8 cellular contexts compared by ENCODE assay signal in genomic region chr10:110076559-110077318, GRCh38.
DNase-seq lines count a peak whose midpoint lies in the region; TF ChIP-seq lines count a peak whose summit lies in the region.

No MANE protein-coding gene starts in this region.

- peaks cover 82% of the 10 kb centered on the region for H3K4me1 Mint-ChIP-seq in activated naive CD8-positive, alpha-beta T cell (ENCODE audit: low read depth)

- peak overlapping the region; percentile 91 for H3K27ac ChIP-seq in left ventricle myocardium inferior (replicated peaks)
- H3K27ac ChIP-seq in skin epidermis, result peak overlapping the region in 18 of 21 experiments; percentile 6 to 76 (median 52)

- H3K36me3 ChIP-seq in left ventricle myocardium inferior, result no peaks in the 10 kb centered on the region

- H3K36me3 Mint-ChIP-seq in activated naive CD8-positive, alpha-beta T cell, result peaks cover 2% of the 10 kb centered on the region

- in situ Hi-C loops in GM13977 (cut with MboI; ENCODE audit: low pct_unique_long_range_greater_than_20kb, low sequenced_read_pairs, unreplicated experiment), result no loop called here

- peak overlapping the region; percentile 51 for H3K4me3 ChIP-seq in left ventricle myocardium inferior
- H3K4me3 ChIP-seq in skin epidermis, result no peak overlapping the region

- peak overlapping the region; percentile 83 for H3K4me3 Mint-ChIP-seq in activated naive CD8-positive, alpha-beta T cell

- peaks cover 98% of the 10 kb centered on the region for H3K4me1 ChIP-seq in left ventricle myocardium inferior

- TF ChIP-seq CTCF in GM13977 (IDR thresholded peaks at IDR 0.05; ENCODE audit: extremely low read depth, insufficient read depth, missing control alignments) (no peak), left ventricle myocardium inferior (IDR thresholded peaks at IDR 0.05; ENCODE audit: borderline replicate concordance) (no peak)

- intact Hi-C loops in left ventricle myocardium inferior (cut with micrococcal nuclease), result no loop called here

- no peaks in the 10 kb centered on the region for H3K9me3 ChIP-seq in left ventricle myocardium inferior (replicated peaks)

- H3K27me3 Mint-ChIP-seq in activated naive CD8-positive, alpha-beta T cell, result no peaks in the 10 kb centered on the region

- H3K9me3 Mint-ChIP-seq in activated naive CD8-positive, alpha-beta T cell (ENCODE audit: low read depth), result no peaks in the 10 kb centered on the region

- DNase-seq in GM13977 (ENCODE audit: low spot score) (peak; percentile 28), H4 (ENCODE audit: low spot score) (peak; percentile 86), KG1 (lab: John Stamatoyannopoulos, UW) (peak; percentile 80), left ventricle myocardium inferior (no peak), DMS53 (lab: John Stamatoyannopoulos, UW) (no peak), NCI-H146 treated with DMSO at 0.1 percent for 48 hours (lab: John Stamatoyannopoulos, UW; ENCODE audit: unreplicated experiment) (no peak)

- peak overlapping the region; percentile 96 for H3K27ac Mint-ChIP-seq in activated naive CD8-positive, alpha-beta T cell

- no peaks in the 10 kb centered on the region for H3K27me3 ChIP-seq in left ventricle myocardium inferior (ENCODE audit: low read depth)

Comparison
In these comparisons a context has a peak if more than half of its experiments do, and no peak if none do; other contexts are left out.
1. DNase-seq: peak in GM13977 (single experiment), H4 (single experiment) and KG1 (single experiment); none in left ventricle myocardium inferior (single experiment), DMS53 (single experiment) and NCI-H146 treated with DMSO at 0.1 percent for 48 hours (single experiment).